In the genomic region with DNA sequence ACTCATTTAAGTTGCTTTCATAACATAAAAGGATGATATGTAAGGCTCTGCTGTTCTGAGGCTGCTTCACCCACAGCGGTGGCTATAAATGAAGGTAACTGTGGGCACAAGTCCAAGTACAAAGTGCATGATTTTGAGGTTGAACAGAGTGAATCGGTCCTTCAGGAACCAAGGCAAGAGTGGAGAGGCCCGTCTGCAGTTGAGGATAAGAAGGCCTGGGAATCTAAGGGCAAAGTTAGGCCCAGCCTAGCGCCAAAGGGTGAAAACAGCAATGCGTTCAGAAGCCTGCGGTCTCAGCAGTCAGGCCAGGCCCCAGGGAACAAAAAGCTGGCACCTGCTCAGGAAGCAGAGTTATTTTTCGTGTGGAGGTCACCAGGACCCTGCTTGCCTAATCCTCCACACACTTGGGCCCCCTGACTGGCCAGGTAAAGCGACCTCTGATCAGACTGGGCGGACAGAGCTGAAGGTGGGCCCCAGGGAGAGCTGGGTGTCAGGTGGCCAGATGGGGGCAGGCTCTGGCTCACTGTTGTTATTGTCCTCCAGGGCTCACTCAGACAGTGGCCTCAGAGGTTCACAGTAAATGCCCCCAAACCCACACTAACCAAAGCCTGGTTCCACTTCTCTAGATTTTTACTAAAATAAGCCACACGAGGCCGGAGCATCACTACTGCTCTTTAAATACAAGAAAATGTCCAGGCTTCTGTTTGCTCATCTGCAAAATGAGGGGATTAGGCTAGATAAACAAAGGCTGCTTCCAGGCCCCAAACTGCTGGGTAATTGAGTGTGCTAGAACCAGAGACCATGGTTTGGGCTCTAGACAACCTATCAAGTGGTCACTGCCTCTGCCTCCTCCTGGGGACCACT, we compare ENCODE assay signal across 8 cellular contexts. TPM values are rescaled to one million over a fixed set of nuclear protein-coding genes. Genes with fewer than 3 reads are reported as not detected.
DNase-seq lines count a peak whose midpoint lies in the region; ATAC-seq and TF ChIP-seq lines count a peak whose summit lies in the region.

No MANE protein-coding gene starts in this region.

- TF ChIP-seq CTCF in fibroblast of lung (conservative IDR thresholded peaks at IDR 0.05 in 1 of 2, IDR thresholded peaks at IDR 0.05 in 1 of 2; ENCODE audit: low read depth in 1 of 2, low read length in 2 of 2) (no peak), retinal pigment epithelial cell (conservative IDR thresholded peaks at IDR 0.05; ENCODE audit: low read depth, low read length) (peak; percentile 38)

- H3K4me1 ChIP-seq in fibroblast of lung (ENCODE audit: control insufficient read depth, extremely low read depth, insufficient read depth, low read length): peaks cover 15% of the 10 kb centered on the region

- peaks cover 9 to 11% of the 10 kb centered on the region in 2 donors for H3K4me1 Mint-ChIP-seq in effector memory CD8-positive, alpha-beta T cell (ENCODE audit: low read depth in 2 of 2)

- H3K4me2 ChIP-seq in fibroblast of lung (ENCODE audit: extremely low read depth, insufficient read depth, low read length): peak overlapping the region; percentile 23

- peak overlapping the region in 1 of 2 donors; percentile 55 for H3K27ac Mint-ChIP-seq in effector memory CD8-positive, alpha-beta T cell

- no peak for ATAC-seq in HG03097 (IDR thresholded peaks at IDR 0.05; ENCODE audit: low FRiP score, unreplicated experiment)
- ATAC-seq in effector memory CD8-positive, alpha-beta T cell (replicated peaks): no peak

- H2AFZ ChIP-seq in fibroblast of lung (ENCODE audit: low read length): no peak overlapping the region

- peaks cover 5% of the 10 kb centered on the region for H3K36me3 ChIP-seq in fibroblast of lung (ENCODE audit: control insufficient read depth, insufficient read depth, low read length)

- H3K4me3 Mint-ChIP-seq in effector memory CD8-positive, alpha-beta T cell: no peak overlapping the region

- peak overlapping the region; percentile 31 for H3K27ac ChIP-seq in fibroblast of lung (ENCODE audit: insufficient read depth, low read length)

- peaks cover 3% of the 10 kb centered on the region for H3K36me3 Mint-ChIP-seq in effector memory CD8-positive, alpha-beta T cell (ENCODE audit: insufficient read depth)

- no peaks in the 10 kb centered on the region for H4K20me1 ChIP-seq in fibroblast of lung (ENCODE audit: control insufficient read depth, extremely low read depth, insufficient read depth, low read length)

- H3K9me3 ChIP-seq in fibroblast of lung (ENCODE audit: control insufficient read depth, insufficient read depth, low read depth, low read length): no peaks in the 10 kb centered on the region

- no peaks in the 10 kb centered on the region for H3K9me3 Mint-ChIP-seq in effector memory CD8-positive, alpha-beta T cell

- no peaks in the 10 kb centered on the region for H3K27me3 Mint-ChIP-seq in effector memory CD8-positive, alpha-beta T cell

- peak; percentile 22 for DNase-seq in DMS53 (lab: John Stamatoyannopoulos, UW)
- no peak for DNase-seq in DMS53 treated with DMSO at 0.1 percent for 48 hours (lab: John Stamatoyannopoulos, UW; ENCODE audit: unreplicated experiment)
- peak; percentile 23 for DNase-seq in NCI-H226
- peak; percentile 51 to 69 for DNase-seq in fibroblast of lung (ENCODE audit: low read depth in 2 of 2)
- DNase-seq in retinal pigment epithelial cell (ENCODE audit: low read depth): peak; percentile 39
- DNase-seq in NCI-H345 treated with DMSO at 0.1 percent for 48 hours (lab: John Stamatoyannopoulos, UW; ENCODE audit: unreplicated experiment): no peak
- no peak for DNase-seq in effector memory CD8-positive, alpha-beta T cell

- H3K9ac ChIP-seq in fibroblast of lung (ENCODE audit: insufficient read depth, low read length): no peak overlapping the region

- H3K4me3 ChIP-seq in fibroblast of lung (replicated peaks in 1 of 4; ENCODE audit: control extremely low read depth in 1 of 4, insufficient read depth in 1 of 4, low read depth in 3 of 4, low read length in 4 of 4) (no peak overlapping the region), retinal pigment epithelial cell (ENCODE audit: low read length) (no peak overlapping the region)

- H3K27me3 ChIP-seq in fibroblast of lung (ENCODE audit: control insufficient read depth, insufficient read depth, low read length): no peaks in the 10 kb centered on the region

- H3K79me2 ChIP-seq in fibroblast of lung (ENCODE audit: control insufficient read depth, insufficient read depth, low read length): peaks cover 3% of the 10 kb centered on the region

RNA-seq across cellular contexts. Expression of gene TEX2, which starts 46.4 kb away (rescaled TPM):
- total RNA-seq in fibroblast of lung: 23.6 and 33.4 TPM in 2 replicates
- polyA plus RNA-seq in fibroblast of lung: 18.6 and 25.6 TPM in 2 replicates
- 16.2 and 18.9 TPM in 2 replicates for polyA plus RNA-seq in fibroblast of lung (2012)
- polyA minus RNA-seq in fibroblast of lung (ENCODE audit: low replicate concordance): 25.8 and 39.4 TPM in 2 replicates

Comparison
In these comparisons a context has a peak if more than half of its experiments do, and no peak if none do; other contexts are left out.
1. DNase-seq: peak in DMS53 (single experiment), NCI-H226 (single experiment), fibroblast of lung (2 of 2) and retinal pigment epithelial cell (single experiment); none in DMS53 treated with DMSO at 0.1 percent for 48 hours (single experiment), NCI-H345 treated with DMSO at 0.1 percent for 48 hours (single experiment) and effector memory CD8-positive, alpha-beta T cell (0 of 3).